13 cellular contexts compared by ENCODE assay signal in the genomic region with DNA sequence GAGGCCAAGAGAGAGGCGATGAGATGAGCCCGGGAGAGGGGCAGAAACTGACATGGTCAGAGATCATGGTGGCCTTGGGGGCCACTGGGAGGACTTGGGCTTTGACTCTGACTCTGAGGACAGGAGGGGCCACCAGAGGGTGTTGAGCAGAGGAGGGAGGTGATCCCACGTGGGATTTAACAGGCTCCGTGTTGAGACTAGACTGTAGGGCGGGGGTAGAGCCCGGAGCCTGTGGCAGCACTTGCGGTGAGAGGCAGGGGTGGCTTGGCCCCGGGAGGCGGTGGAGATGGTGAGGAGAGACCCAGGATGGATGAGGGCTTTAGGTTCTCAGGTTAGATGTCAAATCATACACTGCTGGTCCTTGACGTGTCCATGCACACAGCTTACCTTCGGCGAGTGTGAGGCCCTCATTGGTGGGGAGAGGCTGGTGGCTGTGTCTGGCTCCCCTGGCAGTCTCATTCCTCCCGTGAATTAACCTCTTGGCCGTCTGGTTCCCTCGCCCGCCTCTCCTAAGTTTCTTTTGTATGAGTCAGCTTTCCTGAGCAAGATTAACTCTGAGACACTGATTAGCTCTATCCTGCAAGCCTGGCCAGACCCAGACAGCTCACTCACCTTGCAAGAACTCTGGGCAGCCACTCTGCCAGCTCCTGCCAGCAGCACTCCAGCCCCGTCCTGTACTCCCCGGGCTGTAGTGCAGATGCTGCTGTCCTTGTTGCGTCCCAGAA. TPM values are rescaled to one million over a fixed set of nuclear protein-coding genes. Genes with fewer than 3 reads are reported as not detected.
DNase-seq lines count a peak whose midpoint lies in the region; ATAC-seq and TF ChIP-seq lines count a peak whose summit lies in the region.
"Had no signal": no experiment of that assay in that cellular context is flagged by ENCODE, and none has a peak within 500 bp of the region (broad histone marks: within the 10 kb centered on the region; RNA-seq: fewer than 3 reads in every experiment).

No MANE protein-coding gene starts in this region.

- no peaks in the 10 kb centered on the region for H3K27me3 Mint-ChIP-seq in immature natural killer cell (ENCODE audit: low read depth in 3 of 3)

- ATAC-seq in GM18858 (IDR thresholded peaks at IDR 0.05; ENCODE audit: unreplicated experiment) = no peak

- in situ Hi-C loops in brain microvascular endothelial cell (cut with HindIII; ENCODE audit: low pct_ligation_motif_present, low sequenced_read_pairs) = no loop called here

- no peaks in the 10 kb centered on the region for H3K9me3 Mint-ChIP-seq in immature natural killer cell

- H3K36me3 Mint-ChIP-seq in immature natural killer cell = peaks cover 7 to 19% (median 8%) of the 10 kb centered on the region in 3 donors

- DNase-seq in AG04449 (ENCODE audit: low read depth, low spot score) = peak; percentile 88
- peak; percentile 89 for DNase-seq in HT1080 (ENCODE audit: low read depth)
- peak; percentile 94 for DNase-seq in brain microvascular endothelial cell
- peak; percentile 92 for DNase-seq in kidney epithelial cell (ENCODE audit: low read depth)
- no peak for DNase-seq in activated CD4-positive, CD25-positive, alpha-beta regulatory T cell treated with anti-CD3 and anti-CD28 coated beads, Interleukin-2, amount 50 U/mL, for 72 hours
- DNase-seq in immature natural killer cell = no peak
- no peak for DNase-seq in stimulated activated naive CD4-positive, alpha-beta T cell treated with Interleukin-2 at 50 U/mL for 16 hours (lab: John Stamatoyannopoulos, UW)
- DNase-seq: activated effector memory CD4-positive, alpha-beta T cell treated with Interleukin-2 at 50 U/mL for 16 hours; erythroblast; NCI-H510A; stimulated activated CD4-positive, alpha-beta T cell treated with anti-CD3 and anti-CD28 coated beads, Interleukin-2, amount 100 ng/mL, for 48 hours; T-helper 9 cell had no signal

- no peaks in the 10 kb centered on the region for H3K4me1 Mint-ChIP-seq in immature natural killer cell

- H3K27ac ChIP-seq in brain microvascular endothelial cell = peak overlapping the region; percentile 84

- no peak overlapping the region for H3K27ac Mint-ChIP-seq in immature natural killer cell

- TF ChIP-seq CTCF in AG04449 (IDR thresholded peaks at IDR 0.05; ENCODE audit: insufficient read depth, low read length, missing control alignments) (no peak), brain microvascular endothelial cell (IDR thresholded peaks at IDR 0.05; ENCODE audit: low read depth, low read length, missing control alignments) (no peak), kidney epithelial cell (IDR thresholded peaks at IDR 0.05; ENCODE audit: insufficient read depth, low read length, poor library complexity, severe bottlenecking) (no peak)

- CTCF ChIA-PET in AG04449 (lab: Yijun Ruan, JAX) = interaction anchor here (0.8 to 11.8 kb wide), 7 partner anchors 7 to 312 kb away, joined by 3 to 250 read pairs (median 4); a partner anchor contains a TSS

- H3K27me3 ChIP-seq in brain microvascular endothelial cell (replicated peaks) = no peaks in the 10 kb centered on the region
- H3K27me3 ChIP-seq in kidney epithelial cell (ENCODE audit: control insufficient read depth, insufficient read depth, low read length) = no peaks in the 10 kb centered on the region

- H3K4me3 Mint-ChIP-seq in immature natural killer cell = no peak overlapping the region

- POLR2A ChIA-PET in AG04449 (lab: Yijun Ruan, JAX) = interaction anchor here (1.0 kb wide), 1 partner anchor 32 kb away, joined by 3 read pairs; no protein-coding TSS in a partner anchor

- H3K36me3 ChIP-seq in brain microvascular endothelial cell (replicated peaks) = peaks cover 4% of the 10 kb centered on the region
- H3K36me3 ChIP-seq in kidney epithelial cell (ENCODE audit: control insufficient read depth, insufficient read depth, low read length) = no peaks in the 10 kb centered on the region

- no peak overlapping the region for H3K4me3 ChIP-seq in AG04449 (ENCODE audit: low read depth, low read length)
- no peak overlapping the region for H3K4me3 ChIP-seq in brain microvascular endothelial cell (ENCODE audit: low read depth, low read length)
- no peak overlapping the region for H3K4me3 ChIP-seq in kidney epithelial cell (ENCODE audit: low read depth, low read length)

RNA-seq across cellular contexts. Expression of a gene that starts 39.7 kb away (rescaled TPM):
- 18.9 and 25.3 TPM in 2 replicates for total RNA-seq in HT1080 (2014; rRNA removed; shearing (Covaris generic))
- polyA plus RNA-seq in HT1080 (2015; cell fraction: cytosol; rRNA removed) = 48.0 and 53.4 TPM in 2 replicates
- 66.4 and 67.6 TPM in 2 replicates for polyA plus RNA-seq in HT1080 (2015; cell fraction: nucleus; rRNA removed)
- total RNA-seq in kidney epithelial cell = 62.8 and 66.5 TPM in 2 replicates
- polyA plus RNA-seq in immature natural killer cell = 10 to 100 TPM; 32.4 to 49.6 (median 46.6) TPM

Comparison
In these comparisons a context has a peak if more than half of its experiments do, and no peak if none do; other contexts are left out.
1. DNase-seq: peak in AG04449 (single experiment), HT1080 (single experiment), brain microvascular endothelial cell (single experiment) and kidney epithelial cell (single experiment); none in activated CD4-positive, CD25-positive, alpha-beta regulatory T cell treated with anti-CD3 and anti-CD28 coated beads, Interleukin-2, amount 50 U/mL, for 72 hours (single experiment), immature natural killer cell (0 of 3) and stimulated activated naive CD4-positive, alpha-beta T cell treated with Interleukin-2 at 50 U/mL for 16 hours (single experiment).